ENCODE assay signal across 8 cellular contexts in the genomic region with DNA sequence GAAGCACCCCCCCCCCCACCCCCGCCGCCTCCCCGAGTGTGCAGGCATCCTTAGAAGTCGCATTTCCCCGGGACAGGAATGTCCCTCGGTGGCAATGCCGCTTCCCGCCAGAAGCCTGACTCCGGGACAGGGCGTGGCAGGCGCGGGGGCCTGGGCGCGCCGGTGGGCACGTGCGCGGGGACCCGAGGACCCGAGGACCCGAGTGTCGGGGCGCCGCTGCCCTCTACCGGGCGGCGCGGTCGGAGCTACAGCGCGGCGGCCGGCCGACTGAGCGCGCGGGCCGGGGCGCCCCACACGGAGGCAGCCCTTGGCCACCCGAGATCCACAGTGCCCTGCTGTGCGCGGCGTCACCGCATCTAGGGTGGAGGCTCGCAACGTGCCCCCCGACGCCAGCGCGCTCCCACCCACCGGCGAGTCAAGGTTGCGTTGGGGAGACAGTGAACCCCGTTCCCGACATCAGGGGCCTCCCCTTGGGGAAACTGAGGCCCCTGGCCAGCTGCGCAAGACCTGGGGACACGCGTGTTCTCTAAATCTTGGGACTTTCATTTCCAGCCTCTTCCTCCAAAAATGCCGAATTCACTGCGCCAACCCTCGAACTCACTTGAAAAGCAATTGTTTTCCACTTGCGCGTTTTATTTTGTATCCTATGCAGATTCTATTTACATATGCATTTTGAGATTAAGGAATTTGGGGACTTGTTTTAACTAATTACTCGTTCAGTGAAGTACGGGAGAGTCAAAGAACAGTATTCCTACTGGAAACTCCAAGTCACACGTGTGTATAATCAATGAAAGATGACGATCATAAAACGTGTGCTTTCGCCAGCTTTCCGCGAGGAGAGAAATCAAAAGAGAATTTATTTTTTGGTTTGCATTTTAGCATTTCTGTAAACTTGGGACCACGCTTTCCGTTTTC. TPM values are rescaled to one million over a fixed set of nuclear protein-coding genes. Genes with fewer than 3 reads are reported as not detected.
DNase-seq lines count a peak whose midpoint lies in the region; ATAC-seq and TF ChIP-seq lines count a peak whose summit lies in the region.

No MANE protein-coding gene starts in this region.

- no peaks in the 10 kb centered on the region for H3K9me3 Mint-ChIP-seq in progenitor cell of endocrine pancreas (ENCODE audit: low read depth)

- peak; percentile 69 to 80 for TF ChIP-seq CTCF in right atrium auricular region (IDR thresholded peaks at IDR 0.05)
- TF ChIP-seq CTCF in progenitor cell of endocrine pancreas (IDR thresholded peaks at IDR 0.05; ENCODE audit: unreplicated experiment) = peak; percentile 62

- H3K36me3 ChIP-seq in right atrium auricular region = no peaks in the 10 kb centered on the region

- peak overlapping the region; percentile 87 for H3K27ac Mint-ChIP-seq in progenitor cell of endocrine pancreas

- H3K4me1 ChIP-seq in right atrium auricular region = peaks cover 0 to 36% of the 10 kb centered on the region in 2 donors

- H3K9me3 ChIP-seq in right atrium auricular region = no peaks in the 10 kb centered on the region

- H3K27me3 ChIP-seq in right atrium auricular region = no peaks in the 10 kb centered on the region

- peak overlapping the region; percentile 73 for H3K4me3 Mint-ChIP-seq in progenitor cell of endocrine pancreas (ENCODE audit: low read depth)

- DNase-seq in DMS79 treated with DMSO at 0.1 percent for 48 hours (lab: John Stamatoyannopoulos, UW) (peak; percentile 45), DMS79 (lab: John Stamatoyannopoulos, UW) (no peak), HuH-7.5 (ENCODE audit: low spot score) (peak; percentile 90), SKM-1 treated with dmso at 0.1 percent for 144 hours (lab: John Stamatoyannopoulos, UW; ENCODE audit: unreplicated experiment) (peak; percentile 66), amygdala (lab: John Stamatoyannopoulos, UW) (peak in 33 of 56 donors; percentile 7 to 70 (median 27)), right atrium auricular region (ENCODE audit: low spot score) (no peak), progenitor cell of endocrine pancreas (ENCODE audit: low spot score, unreplicated experiment) (peak; percentile 40)

- TF ChIP-seq POLR2A in GM18505 (IDR thresholded peaks at IDR 0.05; ENCODE audit: borderline replicate concordance, extremely low read depth, insufficient read depth, insufficient read length) = no peak

- H3K27me3 Mint-ChIP-seq in progenitor cell of endocrine pancreas = peaks cover 35% of the 10 kb centered on the region

- peak overlapping the region; percentile 60 to 92 for H3K4me3 ChIP-seq in right atrium auricular region

- H3K4me1 Mint-ChIP-seq in progenitor cell of endocrine pancreas (ENCODE audit: low read depth) = peaks cover 19% of the 10 kb centered on the region

- ATAC-seq in GM18505 (IDR thresholded peaks at IDR 0.05; ENCODE audit: unreplicated experiment) = no peak

- no peaks in the 10 kb centered on the region for H3K36me3 Mint-ChIP-seq in progenitor cell of endocrine pancreas (ENCODE audit: insufficient read depth)

- peak overlapping the region; percentile 84 to 86 for H3K27ac ChIP-seq in right atrium auricular region

RNA-seq across cellular contexts. Expression of a gene that starts 3.1 kb away (rescaled TPM):
- total RNA-seq in right atrium auricular region (10 to 100 TPM; 71.1 to 94.4 TPM), progenitor cell of endocrine pancreas (98.4 and 103 TPM in 2 replicates)

Comparison
In these comparisons a context has a peak if more than half of its experiments do, and no peak if none do; other contexts are left out.
1. DNase-seq: peak in DMS79 treated with DMSO at 0.1 percent for 48 hours (single experiment), HuH-7.5 (single experiment), SKM-1 treated with dmso at 0.1 percent for 144 hours (single experiment), amygdala (33 of 56) and progenitor cell of endocrine pancreas (single experiment); none in DMS79 (single experiment) and right atrium auricular region (single experiment).